Comparison of ENCODE assay signal across 18 cellular contexts in the genomic region with DNA sequence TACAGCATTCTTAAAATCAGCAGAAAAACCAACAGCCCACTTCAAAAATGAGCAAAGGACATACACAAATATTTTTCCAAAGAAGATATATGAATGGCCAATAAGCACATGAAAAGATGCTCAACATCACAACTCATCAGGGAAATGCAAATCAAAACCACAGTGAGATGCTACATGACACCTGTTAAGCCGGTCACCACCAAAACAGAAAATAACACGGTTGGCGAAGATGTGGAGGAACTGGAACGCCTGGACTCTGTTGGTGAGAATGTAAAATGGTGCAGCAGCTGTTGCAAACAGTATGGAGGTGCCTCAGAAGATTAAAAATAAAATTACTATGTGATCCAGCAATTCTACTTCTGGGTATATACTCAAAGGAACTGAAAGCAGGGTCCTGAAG.
DNase-seq lines count a peak whose midpoint lies in the region; ATAC-seq and TF ChIP-seq lines count a peak whose summit lies in the region.
"Had no signal": no experiment of that assay in that cellular context is flagged by ENCODE, and none has a peak within 500 bp of the region (broad histone marks: within the 10 kb centered on the region; RNA-seq: fewer than 3 reads in every experiment).

No MANE protein-coding gene starts in this region.

- H3K9me3 Mint-ChIP-seq in CD4-positive, alpha-beta T cell: peaks cover 2% of the 10 kb centered on the region

- H3K4me1 ChIP-seq in gastrocnemius medialis: peaks cover 25 to 39% of the 10 kb centered on the region in 2 donors
- peaks cover 0 to 17% (median 0%) of the 10 kb centered on the region in 6 donors for H3K4me1 ChIP-seq in spleen
- H3K4me1 ChIP-seq: BE2C, Caco-2 had no signal

- H3K36me3 ChIP-seq in gastrocnemius medialis (no peaks in the 10 kb centered on the region), spleen (no peaks in the 10 kb centered on the region)
- H3K36me3 ChIP-seq: BE2C, BLaER1 had no signal

- CTCF ChIA-PET in CD4-positive, alpha-beta T cell (lab: Charles Lee): no interaction called here

- peak; percentile 11 to 16 for DNase-seq in NCI-H526 (lab: John Stamatoyannopoulos, UW)
- DNase-seq in gastrocnemius medialis: no peak
- DNase-seq in spleen: peak; percentile 2
- DNase-seq in CD4-positive, alpha-beta T cell: no peak
- no peak for DNase-seq in NCI-H146 (lab: John Stamatoyannopoulos, UW)
- no peak for DNase-seq in glomerular visceral epithelial cell (ENCODE audit: extremely low spot score)
- DNase-seq: 8988T; ACHN; BE2C; C1 segment of cervical spinal cord; Caco-2; Calu3; CD4-positive, CD25-positive, alpha-beta regulatory T cell; CD8-positive, alpha-beta T cell; DMS79 treated with DMSO at 0.1 percent for 48 hours; GF-D8 had no signal

- POLR2A ChIA-PET in CD4-positive, alpha-beta T cell (lab: Charles Lee): no interaction called here

- no peak overlapping the region for H3K27ac Mint-ChIP-seq in CD4-positive, alpha-beta T cell
- H3K27ac Mint-ChIP-seq: CD14-positive monocyte; CD4-positive, CD25-positive, alpha-beta regulatory T cell; CD8-positive, alpha-beta T cell had no signal

- H3K36me3 Mint-ChIP-seq in CD4-positive, alpha-beta T cell (ENCODE audit: low read depth): no peaks in the 10 kb centered on the region
- H3K36me3 Mint-ChIP-seq: CD14-positive monocyte; CD4-positive, CD25-positive, alpha-beta regulatory T cell; CD8-positive, alpha-beta T cell had no signal

- H3K27me3 Mint-ChIP-seq in CD4-positive, alpha-beta T cell: peaks cover 14% of the 10 kb centered on the region
- H3K27me3 Mint-ChIP-seq: CD4-positive, CD25-positive, alpha-beta regulatory T cell had no signal

- in situ Hi-C loops in gastrocnemius medialis (cut with MboI; ENCODE audit: low sequenced_read_pairs in 4 of 4): no loop called here

- TF ChIP-seq POLR2A in gastrocnemius medialis (IDR thresholded peaks at IDR 0.05) (no peak), spleen (IDR thresholded peaks at IDR 0.05) (no peak)

- H3K27ac ChIP-seq in gastrocnemius medialis (peak overlapping the region; percentile 85 to 92 (median 88)), spleen (no peak overlapping the region)
- H3K27ac ChIP-seq in CD4-positive, alpha-beta T cell (ENCODE audit: low read depth, low read length): no peak overlapping the region
- H3K27ac ChIP-seq: BLaER1 had no signal

- H3K27me3 ChIP-seq in gastrocnemius medialis (no peaks in the 10 kb centered on the region), spleen (replicated peaks in 1 of 7) (peaks cover 0 to 54% (median 0%) of the 10 kb centered on the region in 7 donors)
- no peaks in the 10 kb centered on the region for H3K27me3 ChIP-seq in CD4-positive, alpha-beta T cell (ENCODE audit: control insufficient read depth, insufficient read depth, low read length)
- H3K27me3 ChIP-seq: BE2C, BLaER1 had no signal

- WGBS in spleen, 5 donors: 82 to 92% (median 89%) methylated on average over 4 of the region's 4 CpGs

- TF ChIP-seq CTCF in gastrocnemius medialis (IDR thresholded peaks at IDR 0.05 in 4 of 5, conservative IDR thresholded peaks at IDR 0.05 in 1 of 5) (no peak), spleen (IDR thresholded peaks at IDR 0.05 in 8 of 11, conservative IDR thresholded peaks at IDR 0.05 in 3 of 11) (no peak)
- no peak for TF ChIP-seq CTCF in CD4-positive, alpha-beta T cell (IDR thresholded peaks at IDR 0.05)

- no peak for ATAC-seq in gastrocnemius medialis
- ATAC-seq in CD4-positive, alpha-beta T cell (ENCODE audit: poor library complexity): no peak
- ATAC-seq: CD8-positive, alpha-beta T cell had no signal

- H3K4me3 ChIP-seq in gastrocnemius medialis (no peak overlapping the region), spleen (no peak overlapping the region)
- H3K4me3 ChIP-seq: BLaER1 had no signal

- no peaks in the 10 kb centered on the region for H3K4me1 Mint-ChIP-seq in CD4-positive, alpha-beta T cell (ENCODE audit: low read depth)
- H3K4me1 Mint-ChIP-seq: CD14-positive monocyte; CD4-positive, CD25-positive, alpha-beta regulatory T cell had no signal

- H3K4me3 Mint-ChIP-seq in CD4-positive, alpha-beta T cell: no peak overlapping the region
- H3K4me3 Mint-ChIP-seq: CD14-positive monocyte; CD4-positive, CD25-positive, alpha-beta regulatory T cell; CD8-positive, alpha-beta T cell had no signal

- intact Hi-C loops in gastrocnemius medialis (cut with DNase I; ENCODE audit: low total_unique reads): no loop called here
- intact Hi-C loops in spleen (cut with DNase I; ENCODE audit: low total_unique reads): no loop called here
- intact Hi-C loops in CD4-positive, alpha-beta T cell (cut with DNase I, micrococcal nuclease): no loop called here

- no peaks in the 10 kb centered on the region for H3K9me3 ChIP-seq in gastrocnemius medialis
- H3K9me3 ChIP-seq in spleen: peaks cover 0 to 14% (median 4%) of the 10 kb centered on the region in 8 donors
- no peaks in the 10 kb centered on the region for H3K9me3 ChIP-seq in CD4-positive, alpha-beta T cell (ENCODE audit: control insufficient read depth, low read length)
- H3K9me3 ChIP-seq: BE2C, Caco-2 had no signal

Comparison
In these comparisons a context has a peak if more than half of its experiments do, and no peak if none do; other contexts are left out.
1. DNase-seq: peak in NCI-H526 (2 of 2) and spleen (single experiment); none in gastrocnemius medialis (0 of 2), CD4-positive, alpha-beta T cell (0 of 10), NCI-H146 (single experiment) and glomerular visceral epithelial cell (single experiment).
2. H3K27ac ChIP-seq: peak in gastrocnemius medialis (4 of 4); none in spleen (0 of 8) and CD4-positive, alpha-beta T cell (single experiment).